In the genomic region with DNA sequence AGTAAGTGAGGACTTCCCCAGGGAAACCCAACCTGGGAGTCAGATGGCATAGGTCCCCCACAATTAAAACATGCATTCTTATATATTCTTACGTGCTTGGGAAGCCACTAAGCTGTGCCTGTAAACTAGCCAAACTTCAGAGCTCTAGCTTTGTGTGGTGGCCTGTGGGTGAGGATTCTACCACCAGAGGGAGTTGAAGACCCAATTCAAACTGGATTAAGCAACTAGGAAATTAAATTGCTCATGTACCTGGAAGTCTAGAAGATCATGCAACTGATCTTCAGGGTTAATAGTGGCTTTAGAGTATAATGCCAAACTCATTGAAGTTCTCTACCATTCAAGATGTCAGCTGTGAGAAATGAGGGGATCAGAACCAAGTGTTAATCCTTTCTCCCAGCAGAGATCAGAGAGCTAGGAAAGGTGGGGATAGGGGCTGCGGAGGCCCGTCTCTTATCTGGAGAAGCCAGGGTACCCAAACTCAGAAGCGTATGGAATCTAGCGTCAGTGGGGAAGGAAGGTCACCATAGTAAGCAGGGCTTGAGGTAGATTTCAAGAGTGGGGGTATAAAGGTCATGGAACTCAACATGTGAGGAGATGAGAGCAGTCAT, we compare ENCODE assay signal across 10 cellular contexts. TPM values are rescaled to one million over a fixed set of nuclear protein-coding genes. Genes with fewer than 3 reads are reported as not detected.
DNase-seq lines count a peak whose midpoint lies in the region; ATAC-seq and TF ChIP-seq lines count a peak whose summit lies in the region.
"Had no signal": no experiment of that assay in that cellular context is flagged by ENCODE, and none has a peak within 500 bp of the region (broad histone marks: within the 10 kb centered on the region; RNA-seq: fewer than 3 reads in every experiment).

No MANE protein-coding gene starts in this region.

- H3K36me3 ChIP-seq in smooth muscle cell (ENCODE audit: low read depth): no peaks in the 10 kb centered on the region
- H3K36me3 ChIP-seq: SJCRH30 had no signal

- H3K4me1 ChIP-seq in smooth muscle cell (ENCODE audit: low read depth): no peaks in the 10 kb centered on the region
- H3K4me1 ChIP-seq: SJCRH30 had no signal

- no peaks in the 10 kb centered on the region for H3K9me3 ChIP-seq in smooth muscle cell (replicated peaks; ENCODE audit: low read depth)
- H3K9me3 ChIP-seq: SJCRH30 had no signal

- no peak overlapping the region for H3K4me3 Mint-ChIP-seq in natural killer cell treated with Interleukin-12 subunit alpha and Interleukin-12 subunit beta and Interleukin-15 and Interleukin-18, amount 100 ng/mL, for 72 hours
- H3K4me3 Mint-ChIP-seq: memory B cell had no signal

- ATAC-seq in natural killer cell treated with Interleukin-12 subunit alpha and Interleukin-12 subunit beta and Interleukin-15 and Interleukin-18, amount 100 ng/mL, for 72 hours: no peak

- H3K4me1 Mint-ChIP-seq in natural killer cell treated with Interleukin-12 subunit alpha and Interleukin-12 subunit beta and Interleukin-15 and Interleukin-18, amount 100 ng/mL, for 72 hours (ENCODE audit: low read depth in 2 of 2): no peaks in the 10 kb centered on the region
- H3K4me1 Mint-ChIP-seq: memory B cell had no signal

- no peaks in the 10 kb centered on the region for H4K20me1 ChIP-seq in smooth muscle cell (ENCODE audit: low read depth)

- H3K27ac Mint-ChIP-seq in natural killer cell treated with Interleukin-12 subunit alpha and Interleukin-12 subunit beta and Interleukin-15 and Interleukin-18, amount 100 ng/mL, for 72 hours: no peak overlapping the region
- H3K27ac Mint-ChIP-seq: memory B cell had no signal

- no peaks in the 10 kb centered on the region for H3F3A ChIP-seq in smooth muscle cell (ENCODE audit: low read depth)

- H3K36me3 Mint-ChIP-seq in natural killer cell treated with Interleukin-12 subunit alpha and Interleukin-12 subunit beta and Interleukin-15 and Interleukin-18, amount 100 ng/mL, for 72 hours: no peaks in the 10 kb centered on the region
- H3K36me3 Mint-ChIP-seq: memory B cell had no signal

- H3K9ac ChIP-seq in smooth muscle cell (ENCODE audit: low read depth): no peak overlapping the region

- 71% methylated on average over 5 of the region's 5 CpGs for WGBS in smooth muscle cell (ENCODE audit: low lambda C conversion rate)

- H2AFZ ChIP-seq in smooth muscle cell (ENCODE audit: low read depth): no peak overlapping the region

- H3K27me3 Mint-ChIP-seq in natural killer cell treated with Interleukin-12 subunit alpha and Interleukin-12 subunit beta and Interleukin-15 and Interleukin-18, amount 100 ng/mL, for 72 hours: peaks cover 0 to 4% of the 10 kb centered on the region in 2 donors

- no peak overlapping the region for H3K4me3 ChIP-seq in smooth muscle cell
- H3K4me3 ChIP-seq: SJCRH30 had no signal

- H3K27ac ChIP-seq in smooth muscle cell (ENCODE audit: low read depth): no peak overlapping the region
- H3K27ac ChIP-seq: SJCRH30 had no signal

- DNase-seq in EL (peak; percentile 53), HT1080 (ENCODE audit: low read depth) (peak; percentile 38), SHP77 treated with DMSO at 0.1 percent for 48 hours (lab: John Stamatoyannopoulos, UW) (peak; percentile 30), globus pallidus (ENCODE audit: low spot score) (peak; percentile 51), smooth muscle cell (lab: John Stamatoyannopoulos, UW; ENCODE audit: unreplicated experiment) (no peak), GF-D8 (lab: John Stamatoyannopoulos, UW) (no peak)
- DNase-seq in activated CD8-positive, alpha-beta memory T cell treated with anti-CD3 and anti-CD28 coated beads, Interleukin-2, amount 50 U/mL, for 48 hours: no peak
- no peak for DNase-seq in natural killer cell treated with Interleukin-12 subunit alpha and Interleukin-12 subunit beta and Interleukin-15 and Interleukin-18, amount 100 ng/mL, for 72 hours (ENCODE audit: low spot score)

- no peaks in the 10 kb centered on the region for H3K79me2 ChIP-seq in smooth muscle cell (ENCODE audit: low read depth)

- no peaks in the 10 kb centered on the region for H3K27me3 ChIP-seq in smooth muscle cell (ENCODE audit: low read depth)
- H3K27me3 ChIP-seq: SJCRH30 had no signal

- H3K9me3 Mint-ChIP-seq in natural killer cell treated with Interleukin-12 subunit alpha and Interleukin-12 subunit beta and Interleukin-15 and Interleukin-18, amount 100 ng/mL, for 72 hours: no peaks in the 10 kb centered on the region
- H3K9me3 Mint-ChIP-seq: memory B cell had no signal

- no peak overlapping the region for H3K4me2 ChIP-seq in smooth muscle cell

- peak; percentile 50 for TF ChIP-seq CTCF in smooth muscle cell (IDR thresholded peaks at IDR 0.05; ENCODE audit: borderline replicate concordance, insufficient read depth, poor library complexity, severe bottlenecking)

RNA-seq across cellular contexts. Expression of a gene that starts 53.2 kb away (rescaled TPM):
- total RNA-seq in HT1080 (2014; rRNA removed; shearing (Covaris generic)): 0.19 TPM in 1 of 2 replicates, not detected in the other
- 0.21 and 0.33 TPM in 2 replicates for polyA plus RNA-seq in HT1080 (2015; cell fraction: cytosol; rRNA removed)
- polyA plus RNA-seq in HT1080 (2015; cell fraction: nucleus; rRNA removed): 0.07 and 0.17 TPM in 2 replicates
- total RNA-seq in smooth muscle cell: 2.0 and 2.1 TPM in 2 replicates
- 0.67 and 2.4 TPM in 2 replicates for polyA plus RNA-seq in smooth muscle cell
- total RNA-seq in natural killer cell treated with Interleukin-12 subunit alpha and Interleukin-12 subunit beta and Interleukin-15 and Interleukin-18, amount 100 ng/mL, for 72 hours: not detected
- total RNA-seq: SJCRH30 had no signal

Comparison
In these comparisons a context has a peak if more than half of its experiments do, and no peak if none do; other contexts are left out.
1. DNase-seq: peak in EL (single experiment), HT1080 (single experiment), SHP77 treated with DMSO at 0.1 percent for 48 hours (single experiment) and globus pallidus (single experiment); none in smooth muscle cell (single experiment), activated CD8-positive, alpha-beta memory T cell treated with anti-CD3 and anti-CD28 coated beads, Interleukin-2, amount 50 U/mL, for 48 hours (single experiment), natural killer cell treated with Interleukin-12 subunit alpha and Interleukin-12 subunit beta and Interleukin-15 and Interleukin-18, amount 100 ng/mL, for 72 hours (single experiment) and GF-D8 (single experiment).